12 cellular contexts compared by ENCODE assay signal in the genomic region with DNA sequence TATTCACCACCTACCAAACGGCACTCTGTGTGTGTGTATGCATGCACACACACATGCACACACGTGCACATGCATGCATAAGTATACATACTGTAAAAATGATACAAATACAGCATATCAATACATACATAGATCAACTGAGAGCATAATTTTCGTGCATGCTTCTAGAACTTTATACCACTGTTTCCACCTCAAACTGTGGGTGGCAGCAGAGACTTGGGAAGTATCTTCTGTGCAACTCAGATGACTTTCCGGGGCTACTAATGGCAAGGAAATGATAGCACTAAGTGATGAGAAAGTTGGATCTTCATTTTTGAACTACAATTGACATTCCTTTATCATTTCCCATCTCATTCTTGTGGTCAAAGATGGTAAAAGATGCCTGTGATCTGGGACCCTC.
DNase-seq lines count a peak whose midpoint lies in the region; ATAC-seq and TF ChIP-seq lines count a peak whose summit lies in the region.
"Had no signal": no experiment of that assay in that cellular context is flagged by ENCODE, and none has a peak within 500 bp of the region (broad histone marks: within the 10 kb centered on the region; RNA-seq: fewer than 3 reads in every experiment).

No MANE protein-coding gene starts in this region.

- H3K9me3 Mint-ChIP-seq in Caco-2 (ENCODE audit: unreplicated experiment) (no peaks in the 10 kb centered on the region), WTC11 (no peaks in the 10 kb centered on the region)
- no peaks in the 10 kb centered on the region for H3K9me3 Mint-ChIP-seq in activated CD8-positive, alpha-beta T cell treated with anti-CD3 and anti-CD28 coated beads for 36 hours
- no peaks in the 10 kb centered on the region for H3K9me3 Mint-ChIP-seq in stimulated activated naive B cell treated with anti-CD40 and anti-IgM and Interleukin-4, amounts not matched to agents 10 μg/mL and 1 μg/mL and 100 μg/mL, for 72 hours
- no peaks in the 10 kb centered on the region for H3K9me3 Mint-ChIP-seq in activated T-helper 1 cell treated with anti-CD3 and anti-CD28 coated beads, Interleukin-12 subunit alpha, Interleukin-12 subunit beta, Interleukin-2, Interleukin-4 antibody, amounts not matched to agents 30 ng/mL and 10 ng/mL and 1 ng/mL, durations not matched to agents 14 hours and 24 hours and 36 hours

- H3K27me3 Mint-ChIP-seq in Caco-2 (ENCODE audit: insufficient read depth, unreplicated experiment) (no peaks in the 10 kb centered on the region), WTC11 (ENCODE audit: low read depth) (peaks cover 22% of the 10 kb centered on the region)
- no peaks in the 10 kb centered on the region for H3K27me3 Mint-ChIP-seq in activated CD8-positive, alpha-beta T cell treated with anti-CD3 and anti-CD28 coated beads for 36 hours
- peaks cover 0 to 3% of the 10 kb centered on the region in 2 donors for H3K27me3 Mint-ChIP-seq in stimulated activated naive B cell treated with anti-CD40 and anti-IgM and Interleukin-4, amounts not matched to agents 10 μg/mL and 1 μg/mL and 100 μg/mL, for 72 hours
- no peaks in the 10 kb centered on the region for H3K27me3 Mint-ChIP-seq in activated T-helper 1 cell treated with anti-CD3 and anti-CD28 coated beads, Interleukin-12 subunit alpha, Interleukin-12 subunit beta, Interleukin-2, Interleukin-4 antibody, amounts not matched to agents 30 ng/mL and 10 ng/mL and 1 ng/mL, durations not matched to agents 14 hours and 24 hours and 36 hours (ENCODE audit: insufficient read depth)

- DNase-seq in Caco-2 = peak; percentile 48 to 53
- DNase-seq in WTC11 (ENCODE audit: low spot score) = peak; percentile 29
- DNase-seq in left lobe of liver (ENCODE audit: low spot score) = no peak
- no peak for DNase-seq in activated CD8-positive, alpha-beta T cell treated with anti-CD3 and anti-CD28 coated beads for 36 hours
- DNase-seq in stimulated activated naive B cell treated with anti-CD40 and anti-IgM and Interleukin-4, amounts not matched to agents 10 μg/mL and 1 μg/mL and 100 μg/mL, for 72 hours = no peak
- no peak for DNase-seq in activated T-helper 1 cell treated with anti-CD3 and anti-CD28 coated beads, Interleukin-12 subunit alpha, Interleukin-12 subunit beta, Interleukin-2, Interleukin-4 antibody, amounts not matched to agents 30 ng/mL and 10 ng/mL and 1 ng/mL, durations not matched to agents 14 hours and 24 hours and 36 hours (ENCODE audit: low spot score)
- DNase-seq: NCI-H1694 treated with DMSO at 0.1 percent for 48 hours, retina, T-helper 9 cell had no signal

- H3K4me1 Mint-ChIP-seq in Caco-2 (ENCODE audit: low read depth, unreplicated experiment) = no peaks in the 10 kb centered on the region
- H3K4me1 Mint-ChIP-seq in WTC11 = peaks cover 17% of the 10 kb centered on the region
- no peaks in the 10 kb centered on the region for H3K4me1 Mint-ChIP-seq in activated CD8-positive, alpha-beta T cell treated with anti-CD3 and anti-CD28 coated beads for 36 hours (ENCODE audit: low read depth)
- H3K4me1 Mint-ChIP-seq in stimulated activated naive B cell treated with anti-CD40 and anti-IgM and Interleukin-4, amounts not matched to agents 10 μg/mL and 1 μg/mL and 100 μg/mL, for 72 hours = no peaks in the 10 kb centered on the region
- no peaks in the 10 kb centered on the region for H3K4me1 Mint-ChIP-seq in activated T-helper 1 cell treated with anti-CD3 and anti-CD28 coated beads, Interleukin-12 subunit alpha, Interleukin-12 subunit beta, Interleukin-2, Interleukin-4 antibody, amounts not matched to agents 30 ng/mL and 10 ng/mL and 1 ng/mL, durations not matched to agents 14 hours and 24 hours and 36 hours (ENCODE audit: low read depth)

- H3K36me3 Mint-ChIP-seq in Caco-2 (ENCODE audit: insufficient read depth, unreplicated experiment) = no peaks in the 10 kb centered on the region
- no peaks in the 10 kb centered on the region for H3K36me3 Mint-ChIP-seq in WTC11
- no peaks in the 10 kb centered on the region for H3K36me3 Mint-ChIP-seq in activated CD8-positive, alpha-beta T cell treated with anti-CD3 and anti-CD28 coated beads for 36 hours (ENCODE audit: low read depth)
- no peaks in the 10 kb centered on the region for H3K36me3 Mint-ChIP-seq in stimulated activated naive B cell treated with anti-CD40 and anti-IgM and Interleukin-4, amounts not matched to agents 10 μg/mL and 1 μg/mL and 100 μg/mL, for 72 hours
- no peaks in the 10 kb centered on the region for H3K36me3 Mint-ChIP-seq in activated T-helper 1 cell treated with anti-CD3 and anti-CD28 coated beads, Interleukin-12 subunit alpha, Interleukin-12 subunit beta, Interleukin-2, Interleukin-4 antibody, amounts not matched to agents 30 ng/mL and 10 ng/mL and 1 ng/mL, durations not matched to agents 14 hours and 24 hours and 36 hours (ENCODE audit: low read depth)

- no peaks in the 10 kb centered on the region for H3K9me3 ChIP-seq in Caco-2
- H3K9me3 ChIP-seq in HEK293 (ENCODE audit: control insufficient read depth, insufficient read depth, low read depth, low read length) = no peaks in the 10 kb centered on the region
- H3K9me3 ChIP-seq: adrenal gland had no signal

- no peak overlapping the region for H3K27ac ChIP-seq in HEK293 (ENCODE audit: extremely low read depth, low read depth, low read length)
- H3K27ac ChIP-seq: adrenal gland had no signal

- CTCF ChIA-PET in Caco-2 (lab: Charles Lee) = no interaction called here
- CTCF ChIA-PET in HEK293 (lab: Yijun Ruan, JAX) = no interaction called here
- CTCF ChIA-PET in WTC11 (lab: Charles Lee) = no interaction called here
- CTCF ChIA-PET in activated CD8-positive, alpha-beta T cell treated with anti-CD3 and anti-CD28 coated beads for 36 hours (lab: Charles Lee) = no interaction called here

- POLR2A ChIA-PET in Caco-2 (lab: Charles Lee) = no interaction called here
- POLR2A ChIA-PET in HEK293 (lab: Yijun Ruan, JAX) = no interaction called here
- POLR2A ChIA-PET in WTC11 (lab: Charles Lee) = no interaction called here
- POLR2A ChIA-PET in activated CD8-positive, alpha-beta T cell treated with anti-CD3 and anti-CD28 coated beads for 36 hours (lab: Charles Lee) = no interaction called here

- no peak overlapping the region for H3K4me3 ChIP-seq in Caco-2 (ENCODE audit: low read depth, low read length)
- no peak overlapping the region for H3K4me3 ChIP-seq in HEK293 (ENCODE audit: low read depth, low read length)
- H3K4me3 ChIP-seq: adrenal gland had no signal

- no peak overlapping the region for H3K4me3 Mint-ChIP-seq in Caco-2 (ENCODE audit: unreplicated experiment)
- H3K4me3 Mint-ChIP-seq in WTC11 = no peak overlapping the region
- H3K4me3 Mint-ChIP-seq in activated CD8-positive, alpha-beta T cell treated with anti-CD3 and anti-CD28 coated beads for 36 hours = no peak overlapping the region
- no peak overlapping the region for H3K4me3 Mint-ChIP-seq in stimulated activated naive B cell treated with anti-CD40 and anti-IgM and Interleukin-4, amounts not matched to agents 10 μg/mL and 1 μg/mL and 100 μg/mL, for 72 hours
- no peak overlapping the region for H3K4me3 Mint-ChIP-seq in activated T-helper 1 cell treated with anti-CD3 and anti-CD28 coated beads, Interleukin-12 subunit alpha, Interleukin-12 subunit beta, Interleukin-2, Interleukin-4 antibody, amounts not matched to agents 30 ng/mL and 10 ng/mL and 1 ng/mL, durations not matched to agents 14 hours and 24 hours and 36 hours

- H3K27me3 ChIP-seq in Caco-2 (replicated peaks; ENCODE audit: control insufficient read depth, insufficient read depth, low read length) = no peaks in the 10 kb centered on the region
- H3K27me3 ChIP-seq: adrenal gland had no signal

- H3K27ac Mint-ChIP-seq in Caco-2 (ENCODE audit: unreplicated experiment) (no peak overlapping the region), WTC11 (no peak overlapping the region)
- H3K27ac Mint-ChIP-seq in activated CD8-positive, alpha-beta T cell treated with anti-CD3 and anti-CD28 coated beads for 36 hours = no peak overlapping the region
- H3K27ac Mint-ChIP-seq in stimulated activated naive B cell treated with anti-CD40 and anti-IgM and Interleukin-4, amounts not matched to agents 10 μg/mL and 1 μg/mL and 100 μg/mL, for 72 hours = no peak overlapping the region
- H3K27ac Mint-ChIP-seq in activated T-helper 1 cell treated with anti-CD3 and anti-CD28 coated beads, Interleukin-12 subunit alpha, Interleukin-12 subunit beta, Interleukin-2, Interleukin-4 antibody, amounts not matched to agents 30 ng/mL and 10 ng/mL and 1 ng/mL, durations not matched to agents 14 hours and 24 hours and 36 hours = no peak overlapping the region

- intact Hi-C loops in Caco-2 (cut with micrococcal nuclease; ENCODE audit: unreplicated experiment) = loop anchor here (1.0 to 5.0 kb wide), 6 partner anchors 51 to 640 kb away; no protein-coding TSS in a partner anchor
- intact Hi-C loops in activated CD8-positive, alpha-beta T cell treated with anti-CD3 and anti-CD28 coated beads for 36 hours (cut with micrococcal nuclease) = no loop called here
- intact Hi-C loops in activated T-helper 1 cell treated with anti-CD3 and anti-CD28 coated beads, Interleukin-12 subunit alpha, Interleukin-12 subunit beta, Interleukin-2, Interleukin-4 antibody, amounts not matched to agents 30 ng/mL and 10 ng/mL and 1 ng/mL, durations not matched to agents 14 hours and 24 hours and 36 hours (cut with micrococcal nuclease) = no loop called here

- peak; percentile 63 for ATAC-seq in WTC11
- peak; percentile 75 for ATAC-seq in left lobe of liver
- ATAC-seq in activated CD8-positive, alpha-beta T cell treated with anti-CD3 and anti-CD28 coated beads for 36 hours = no peak
- ATAC-seq in stimulated activated naive B cell treated with anti-CD40 and anti-IgM and Interleukin-4, amounts not matched to agents 10 μg/mL and 1 μg/mL and 100 μg/mL, for 72 hours (replicated peaks) = no peak
- no peak for ATAC-seq in HG03045 (IDR thresholded peaks at IDR 0.05; ENCODE audit: unreplicated experiment)

- no TSS peak for BruUV-seq in Caco-2 (replicated peaks; lab: Mats Ljungman, UMichigan)

- no peaks in the 10 kb centered on the region for H3K4me1 ChIP-seq in Caco-2
- no peaks in the 10 kb centered on the region for H3K4me1 ChIP-seq in HEK293 (ENCODE audit: control insufficient read depth, insufficient read depth, low read length)

- H3K36me3 ChIP-seq in Caco-2 (ENCODE audit: control insufficient read depth, insufficient read depth, low read length) (no peaks in the 10 kb centered on the region), HEK293 (ENCODE audit: control insufficient read depth in 2 of 2, insufficient read depth in 1 of 2, low read length in 2 of 2) (no peaks in the 10 kb centered on the region)
- H3K36me3 ChIP-seq: adrenal gland had no signal

- TF ChIP-seq CTCF in Caco-2 (IDR thresholded peaks at IDR 0.05; ENCODE audit: insufficient read depth in 1 of 2, low read depth in 1 of 2, low read length in 1 of 2, severe bottlenecking in 1 of 2, unreplicated experiment in 1 of 2) (peak; percentile 61 to 66), HEK293 (tag by site-specific recombination; IDR thresholded peaks at IDR 0.05) (peak; percentile 43; the same call in 1 of the 2 replicates), WTC11 (IDR thresholded peaks at IDR 0.05) (peak; percentile 23; the same call in 1 of the 2 replicates)
- no peak for TF ChIP-seq CTCF in activated CD8-positive, alpha-beta T cell treated with anti-CD3 and anti-CD28 coated beads for 36 hours (IDR thresholded peaks at IDR 0.05)

TF ChIP-seq in HEK293, 187 proteins besides CTCF, POLR2A, EP300 and RAD21 (continues in another document):
- no peak for TF ChIP-seq ZNF514 (tag by site-specific recombination; IDR thresholded peaks at IDR 0.05)

Comparison
In these comparisons a context has a peak if more than half of its experiments do, and no peak if none do; other contexts are left out.
1. DNase-seq: peak in Caco-2 (2 of 2) and WTC11 (single experiment); none in left lobe of liver (single experiment), activated CD8-positive, alpha-beta T cell treated with anti-CD3 and anti-CD28 coated beads for 36 hours (single experiment), stimulated activated naive B cell treated with anti-CD40 and anti-IgM and Interleukin-4, amounts not matched to agents 10 μg/mL and 1 μg/mL and 100 μg/mL, for 72 hours (single experiment) and activated T-helper 1 cell treated with anti-CD3 and anti-CD28 coated beads, Interleukin-12 subunit alpha, Interleukin-12 subunit beta, Interleukin-2, Interleukin-4 antibody, amounts not matched to agents 30 ng/mL and 10 ng/mL and 1 ng/mL, durations not matched to agents 14 hours and 24 hours and 36 hours (single experiment).
2. ATAC-seq: peak in WTC11 (single experiment) and left lobe of liver (single experiment); none in activated CD8-positive, alpha-beta T cell treated with anti-CD3 and anti-CD28 coated beads for 36 hours (single experiment), stimulated activated naive B cell treated with anti-CD40 and anti-IgM and Interleukin-4, amounts not matched to agents 10 μg/mL and 1 μg/mL and 100 μg/mL, for 72 hours (0 of 2) and HG03045 (single experiment).